17 cellular contexts compared by ENCODE assay signal in genomic region chr17:48745381-48746275, GRCh38. TPM values are rescaled to one million over a fixed set of nuclear protein-coding genes. Genes with fewer than 3 reads are reported as not detected.
"Had no signal": no experiment of that assay in that cellular context is flagged by ENCODE, and none has a peak within 500 bp of the region (broad histone marks: within the 10 kb centered on the region; RNA-seq: fewer than 3 reads in every experiment).

No MANE protein-coding gene starts in this region.

- H3K9me3 Mint-ChIP-seq: natural killer cell; stimulated activated effector memory CD8-positive, alpha-beta T cell treated with anti-CD3 and anti-CD28 coated beads, Interleukin-12 subunit alpha, Interleukin-12 subunit beta, amount 100 ng/mL, for 72 hours had no signal

- H3K4me3 ChIP-seq: right lobe of liver, thyroid gland had no signal

- H3K4me3 Mint-ChIP-seq: natural killer cell had no signal

- H3K36me3 Mint-ChIP-seq: activated naive CD8-positive, alpha-beta T cell; natural killer cell had no signal

- H3K9me3 ChIP-seq: right lobe of liver, thyroid gland had no signal

- H3K4me1 ChIP-seq: right lobe of liver had no signal

- H3K36me3 ChIP-seq: brain microvascular endothelial cell, right lobe of liver, thyroid gland had no signal

- H3K27ac Mint-ChIP-seq: activated naive CD8-positive, alpha-beta T cell; natural killer cell; progenitor cell of endocrine pancreas; stimulated activated effector memory CD8-positive, alpha-beta T cell treated with anti-CD3 and anti-CD28 coated beads, Interleukin-12 subunit alpha, Interleukin-12 subunit beta, amount 100 ng/mL, for 72 hours had no signal

- H3K27ac ChIP-seq: brain microvascular endothelial cell, right lobe of liver, thyroid gland had no signal

- ATAC-seq: left cardiac atrium; right lobe of liver; stimulated activated effector memory CD8-positive, alpha-beta T cell treated with anti-CD3 and anti-CD28 coated beads, Interleukin-12 subunit alpha, Interleukin-12 subunit beta, amount 100 ng/mL, for 72 hours had no signal

- DNase-seq: activated CD4-positive, alpha-beta T cell treated with anti-CD3 and anti-CD28 coated beads, Interleukin-2, amount 50 U/mL, for 1 hour; activated effector memory CD4-positive, alpha-beta T cell treated with anti-CD3 and anti-CD28 coated beads, Interleukin-2, amount 50 U/mL, for 16 hours; activated T-cell treated with anti-CD3 and anti-CD28 coated beads, Interleukin-2, amount 50 U/mL, for 1 hour; amygdala; brain microvascular endothelial cell; dermis blood vessel endothelial cell; left cardiac atrium; natural killer cell; nucleus accumbens; right lobe of liver; thyroid gland had no signal

RNA-seq across cellular contexts. Expression of gene HOXB13, which starts 17.1 kb away (rescaled TPM):
- total RNA-seq: dermis blood vessel endothelial cell, glomerular endothelial cell, left cardiac atrium, lung microvascular endothelial cell, natural killer cell, progenitor cell of endocrine pancreas, right lobe of liver had no signal

RNA-seq across cellular contexts. Expression of gene PRAC2, which starts 22.6 kb away (rescaled TPM):
- total RNA-seq: dermis blood vessel endothelial cell, glomerular endothelial cell, left cardiac atrium, lung microvascular endothelial cell, mucosa of gallbladder, natural killer cell, progenitor cell of endocrine pancreas, right lobe of liver, thyroid gland had no signal

RNA-seq across cellular contexts. Expression of gene PRAC1, which starts 23.3 kb away (rescaled TPM):
- total RNA-seq: dermis blood vessel endothelial cell, glomerular endothelial cell, left cardiac atrium, lung microvascular endothelial cell, mucosa of gallbladder, natural killer cell, progenitor cell of endocrine pancreas, right lobe of liver, thyroid gland had no signal
